26 cellular contexts compared by ENCODE assay signal in genomic region chr9:20561542-20561941, GRCh38.
"Had no signal": no experiment of that assay in that cellular context is flagged by ENCODE, and none has a peak within 500 bp of the region (broad histone marks: within the 10 kb centered on the region; RNA-seq: fewer than 3 reads in every experiment).

No MANE protein-coding gene starts in this region.

- H3K9me3 ChIP-seq: heart right ventricle, left ventricle myocardium inferior, transverse colon, uterus had no signal

- H3K4me1 Mint-ChIP-seq: activated B cell treated with CpG ODN at 0.5 μM for 24 hours had no signal

- H3K27ac ChIP-seq: brain microvascular endothelial cell, epithelial cell of prostate, heart right ventricle, left ventricle myocardium inferior, transverse colon, uterus had no signal

- H3K27me3 ChIP-seq: brain microvascular endothelial cell, heart right ventricle, transverse colon, uterus had no signal

- ATAC-seq: heart right ventricle had no signal

- H3K36me3 Mint-ChIP-seq: immature natural killer cell had no signal

- H3K36me3 ChIP-seq: brain microvascular endothelial cell, heart right ventricle, left ventricle myocardium inferior, transverse colon, uterus had no signal

- H3K27ac Mint-ChIP-seq: activated B cell treated with CpG ODN at 0.5 μM for 24 hours; activated naive CD8-positive, alpha-beta T cell treated with anti-CD3 and anti-CD28 coated beads, Interleukin-2, amount 10 ng/mL, durations not matched to agents 7 days and 5 days; endodermal cell had no signal

- H3K4me3 Mint-ChIP-seq: activated B cell treated with CpG ODN at 0.5 μM for 24 hours; activated CD4-positive, alpha-beta T cell treated with anti-CD3 and anti-CD28 coated beads, Interleukin-2, amount 10 ng/mL, durations not matched to agents 7 days and 5 days; endodermal cell; immature natural killer cell; nephron progenitor cell had no signal

- H3K27me3 Mint-ChIP-seq: activated B cell treated with CpG ODN at 0.5 μM for 24 hours; activated CD4-positive, alpha-beta T cell treated with anti-CD3 and anti-CD28 coated beads, Interleukin-2, amount 10 ng/mL, durations not matched to agents 7 days and 5 days; activated naive CD8-positive, alpha-beta T cell treated with anti-CD3 and anti-CD28 coated beads, Interleukin-2, amount 10 ng/mL, durations not matched to agents 7 days and 5 days had no signal

- DNase-seq: activated B cell treated with CpG ODN at 0.5 μM for 24 hours; activated CD4-positive, alpha-beta T cell treated with anti-CD3 and anti-CD28 coated beads, Interleukin-2, amount 10 ng/mL, durations not matched to agents 7 days and 5 days; activated effector memory CD4-positive, alpha-beta T cell treated with Interleukin-2 at 50 U/mL for 16 hours; activated naive CD8-positive, alpha-beta T cell treated with anti-CD3 and anti-CD28 coated beads, Interleukin-2, amount 10 ng/mL, durations not matched to agents 7 days and 5 days; activated T-cell treated with anti-CD3 and anti-CD28 coated beads for 4 hours; aorta; brain microvascular endothelial cell; endodermal cell; heart right ventricle; immature natural killer cell; kidney glomerular epithelial cell; left ventricle myocardium inferior; mammary epithelial cell; midbrain; nephron progenitor cell; occipital lobe; posterior cingulate gyrus; retina; stimulated activated CD4-positive, alpha-beta T cell treated with anti-CD3 and anti-CD28 coated beads, Interleukin-12 subunit alpha, Interleukin-12 subunit beta, amount 100 ng/mL, for 4 hours; stimulated activated CD4-positive, alpha-beta T cell treated with anti-CD3 and anti-CD28 coated beads, Interleukin-1b, Interleukin-23, amount 100 ng/mL, for 48 hours; stimulated activated naive CD4-positive, alpha-beta T cell treated with Interleukin-2 at 50 U/mL for 16 hours; SW 1271; transverse colon; uterus had no signal

- H3K4me3 ChIP-seq: heart right ventricle, left ventricle myocardium inferior, transverse colon, uterus had no signal

- H3K9me3 Mint-ChIP-seq: activated B cell treated with CpG ODN at 0.5 μM for 24 hours; activated CD4-positive, alpha-beta T cell treated with anti-CD3 and anti-CD28 coated beads, Interleukin-2, amount 10 ng/mL, durations not matched to agents 7 days and 5 days; activated naive CD8-positive, alpha-beta T cell treated with anti-CD3 and anti-CD28 coated beads, Interleukin-2, amount 10 ng/mL, durations not matched to agents 7 days and 5 days; endodermal cell; immature natural killer cell; nephron progenitor cell; T-helper 2 cell treated with Interferon-gamma antibody and Interleukin-4, amounts not matched to agents 5 μg/mL and 100 μg/mL, for 36 hours had no signal
